In the genomic region with DNA sequence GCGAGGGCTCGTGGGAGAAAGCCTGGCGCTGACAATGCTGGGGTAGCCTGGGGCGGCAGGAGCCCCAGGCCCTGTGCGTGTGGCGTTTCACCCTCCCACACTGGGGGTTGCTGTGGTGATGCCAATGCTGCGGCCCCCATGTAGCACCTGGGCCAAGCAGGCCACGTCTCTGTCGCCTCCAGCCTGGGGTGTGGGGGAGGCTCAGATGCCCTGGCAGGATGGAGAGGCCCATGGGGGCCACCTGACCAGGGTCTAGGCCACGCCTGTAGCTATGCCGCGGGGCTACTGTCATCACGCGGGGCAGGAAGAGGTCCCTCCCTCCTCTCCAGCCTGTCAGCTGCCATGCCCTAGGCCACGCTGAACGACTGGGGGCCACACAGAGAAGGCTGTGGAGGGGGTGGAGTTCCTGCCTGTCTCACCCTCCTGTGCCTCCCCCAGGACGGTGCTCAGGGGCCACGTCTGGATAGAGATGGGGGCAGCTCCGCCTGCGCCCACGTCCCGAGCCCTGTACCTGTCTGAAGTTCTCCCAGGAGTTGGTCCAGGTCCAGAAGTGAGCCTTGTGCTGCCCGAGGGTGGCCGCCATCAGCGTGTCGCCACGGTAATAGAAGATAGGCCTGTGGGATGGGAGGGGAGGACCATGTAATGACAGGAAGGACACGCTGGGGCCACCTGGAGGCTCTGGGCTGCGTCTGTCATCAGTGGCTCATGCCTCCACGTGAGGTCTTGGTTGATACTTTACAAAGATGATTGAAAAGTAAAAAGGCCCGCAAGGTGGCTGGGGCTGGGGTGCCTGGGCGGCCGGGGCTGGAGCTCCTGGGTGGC, we compare ENCODE assay signal across 1 cellular context.
A peak's percentile ranks its signal among the peaks of the same experiment; 100 is the strongest.
TF ChIP-seq lines count a peak whose summit lies in the region.

No MANE protein-coding gene starts in this region.

TF ChIP-seq in K562, 482 proteins besides CTCF, POLR2A, EP300 and RAD21:
- TF ChIP-seq, protein P1, sequence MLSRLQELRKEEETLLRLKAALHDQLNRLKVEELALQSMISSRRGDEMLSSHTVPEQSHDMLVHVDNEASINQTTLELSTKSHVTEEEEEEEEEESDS (CRISPR knock-in tag; IDR thresholded peaks at IDR 0.05) = no peak
- TF ChIP-seq POLR2G (IDR thresholded peaks at IDR 0.05; ENCODE audit: low read depth, low read length) (peak; percentile 21; the same call in 1 of the 2 replicates), ELF1 (tag; IDR thresholded peaks at IDR 0.05) (no peak), ZNF263 (CRISPR knock-in tag; IDR thresholded peaks at IDR 0.05; ENCODE audit: borderline replicate concordance) (peak; percentile 69)
